Comparison of ENCODE assay signal across 8 cellular contexts in genomic region chr2:27133195-27133875, GRCh38. TPM values are rescaled to one million over a fixed set of nuclear protein-coding genes. Genes with fewer than 3 reads are reported as not detected.
DNase-seq lines count a peak whose midpoint lies in the region.

No MANE protein-coding gene starts in this region.

- no peaks in the 10 kb centered on the region for H3K27me3 Mint-ChIP-seq in activated naive CD4-positive, alpha-beta T cell treated with anti-CD3 and anti-CD28 coated beads, Interleukin-2, amount 50 U/mL, for 24 hours
- peaks cover 5 to 12% (median 10%) of the 10 kb centered on the region in 3 donors for H3K27me3 Mint-ChIP-seq in immature natural killer cell (ENCODE audit: low read depth in 3 of 3)

- H3K4me1 Mint-ChIP-seq in activated naive CD4-positive, alpha-beta T cell treated with anti-CD3 and anti-CD28 coated beads, Interleukin-2, amount 50 U/mL, for 24 hours = peaks cover 19% of the 10 kb centered on the region
- peaks cover 16 to 33% of the 10 kb centered on the region in 2 donors for H3K4me1 Mint-ChIP-seq in immature natural killer cell

- peak overlapping the region; percentile 59 for H3K27ac Mint-ChIP-seq in activated naive CD4-positive, alpha-beta T cell treated with anti-CD3 and anti-CD28 coated beads, Interleukin-2, amount 50 U/mL, for 24 hours
- H3K27ac Mint-ChIP-seq in immature natural killer cell = peak overlapping the region; percentile 79 to 95 (median 86)

- peaks cover 9% of the 10 kb centered on the region for H3K36me3 Mint-ChIP-seq in activated naive CD4-positive, alpha-beta T cell treated with anti-CD3 and anti-CD28 coated beads, Interleukin-2, amount 50 U/mL, for 24 hours
- peaks cover 0 to 15% (median 0%) of the 10 kb centered on the region in 3 donors for H3K36me3 Mint-ChIP-seq in immature natural killer cell

- peak overlapping the region; percentile 92 for H3K4me3 Mint-ChIP-seq in activated naive CD4-positive, alpha-beta T cell treated with anti-CD3 and anti-CD28 coated beads, Interleukin-2, amount 50 U/mL, for 24 hours
- H3K4me3 Mint-ChIP-seq in immature natural killer cell = peak overlapping the region; percentile 91 to 95 (median 94)

- no peaks in the 10 kb centered on the region for H3K9me3 Mint-ChIP-seq in activated naive CD4-positive, alpha-beta T cell treated with anti-CD3 and anti-CD28 coated beads, Interleukin-2, amount 50 U/mL, for 24 hours
- H3K9me3 Mint-ChIP-seq in immature natural killer cell = no peaks in the 10 kb centered on the region

- peak; percentile 21 for DNase-seq in activated T-cell treated with anti-CD3 and anti-CD28 coated beads for 48 hours (ENCODE audit: low read depth)
- DNase-seq in activated T-cell treated with anti-CD3 and anti-CD28 coated beads for 4 hours = no peak
- peak in 1 of 3 donors; percentile 7 for DNase-seq in immature natural killer cell
- DNase-seq in stimulated activated CD8-positive, alpha-beta memory T cell treated with anti-CD3 and anti-CD28 coated beads, Interleukin-4, amount 100 ng/mL, for 48 hours = peak; percentile 49
- no peak for DNase-seq in hippocampal formation (lab: John Stamatoyannopoulos, UW)
- DNase-seq in EL = no peak
- no peak for DNase-seq in NAMALWA (ENCODE audit: low spot score)

RNA-seq across cellular contexts. Expression of gene PREB, which starts 1.1 kb away (rescaled TPM):
- 100 to 1,000 TPM in 1 of 3 donors, 10 to 100 TPM in 2; 90.9 to 105 (median 94.2) TPM for polyA plus RNA-seq in immature natural killer cell

RNA-seq across cellular contexts. Expression of gene PRR30, which starts 5.9 kb away (rescaled TPM):
- not detected for polyA plus RNA-seq in immature natural killer cell

RNA-seq across cellular contexts. Expression of gene ABHD1, which starts 9.7 kb away (rescaled TPM):
- polyA plus RNA-seq in immature natural killer cell = 1 to 10 TPM in 2 of 3 donors, under 1 TPM in 1; 0.38 to 5.5 (median 1.5) TPM

RNA-seq across cellular contexts. Expression of gene CGREF1, which starts 14.4 kb away (rescaled TPM):
- not detected for polyA plus RNA-seq in immature natural killer cell

RNA-seq across cellular contexts. Expression of gene TCF23, which starts 15.5 kb away (rescaled TPM):
- polyA plus RNA-seq in immature natural killer cell = not detected

Comparison
In these comparisons a context has a peak if more than half of its experiments do, and no peak if none do; other contexts are left out.
1. DNase-seq: peak in activated T-cell treated with anti-CD3 and anti-CD28 coated beads for 48 hours (single experiment) and stimulated activated CD8-positive, alpha-beta memory T cell treated with anti-CD3 and anti-CD28 coated beads, Interleukin-4, amount 100 ng/mL, for 48 hours (single experiment); none in activated T-cell treated with anti-CD3 and anti-CD28 coated beads for 4 hours (single experiment), hippocampal formation (0 of 2), EL (single experiment) and NAMALWA (single experiment).